In genomic region chr6:73054958-73055357, GRCh38 we compare ENCODE assay signal across 34 cellular contexts.
DNase-seq lines count a peak whose midpoint lies in the region; FAIRE-seq and TF ChIP-seq lines count a peak whose summit lies in the region.
"Had no signal": no experiment of that assay in that cellular context is flagged by ENCODE, and none has a peak within 500 bp of the region (broad histone marks: within the 10 kb centered on the region; RNA-seq: fewer than 3 reads in every experiment).

No MANE protein-coding gene starts in this region.

- H3K27me3 ChIP-seq in bronchial epithelial cell (ENCODE audit: control insufficient read depth, insufficient read depth, low read length): no peaks in the 10 kb centered on the region
- no peaks in the 10 kb centered on the region for H3K27me3 ChIP-seq in neuronal stem cell (ENCODE audit: control insufficient read depth in 3 of 3, insufficient read depth in 3 of 3, low read depth in 1 of 3, low read length in 3 of 3)
- H3K27me3 ChIP-seq in spleen (replicated peaks in 1 of 7): no peaks in the 10 kb centered on the region
- no peaks in the 10 kb centered on the region for H3K27me3 ChIP-seq in thyroid gland
- H3K27me3 ChIP-seq in prostate gland (replicated peaks; ENCODE audit: insufficient read depth): no peaks in the 10 kb centered on the region
- H3K27me3 ChIP-seq: BE2C; BLaER1; BLaER1 treated with 17β-estradiol and CSF1 and Interleukin-3, amounts not matched to agents 10 nM and 100 nM had no signal

- no peak overlapping the region for H3K27ac ChIP-seq in neuronal stem cell (replicated peaks; ENCODE audit: low read length)
- no peak overlapping the region for H3K27ac ChIP-seq in spleen
- no peak overlapping the region for H3K27ac ChIP-seq in thyroid gland
- H3K27ac ChIP-seq in prostate gland: no peak overlapping the region
- H3K27ac ChIP-seq: 22Rv1; A549; BLaER1; BLaER1 treated with 17β-estradiol and CSF1 and Interleukin-3, amounts not matched to agents 10 nM and 100 nM; C4-2B had no signal

- H3K9me3 ChIP-seq in neuronal stem cell (replicated peaks in 1 of 2; ENCODE audit: control insufficient read depth in 2 of 2, insufficient read depth in 1 of 2, low read depth in 1 of 2, low read length in 2 of 2) (no peaks in the 10 kb centered on the region), spleen (no peaks in the 10 kb centered on the region), thyroid gland (no peaks in the 10 kb centered on the region), prostate gland (no peaks in the 10 kb centered on the region)
- H3K9me3 ChIP-seq: A549, BE2C, Caco-2 had no signal

- peak; percentile 40 for FAIRE-seq in bronchial epithelial cell (lab: Jason Lieb, UNC)
- FAIRE-seq: A204.1, A549, D721Med had no signal

- peak overlapping the region; percentile 31 for H3K18ac ChIP-seq in neuronal stem cell (ENCODE audit: low read length)

- no peak for TF ChIP-seq CTCF in bronchial epithelial cell (IDR thresholded peaks at IDR 0.05; ENCODE audit: insufficient read depth, low read length, severe bottlenecking)
- no peak for TF ChIP-seq CTCF in spleen (IDR thresholded peaks at IDR 0.05 in 8 of 11, conservative IDR thresholded peaks at IDR 0.05 in 3 of 11)
- TF ChIP-seq CTCF in thyroid gland (IDR thresholded peaks at IDR 0.05): no peak
- no peak for TF ChIP-seq CTCF in prostate gland (IDR thresholded peaks at IDR 0.05)

- no peak overlapping the region for H2BK120ac ChIP-seq in neuronal stem cell (ENCODE audit: low read depth, low read length)

- no peak overlapping the region for H3K14ac ChIP-seq in neuronal stem cell (ENCODE audit: low read length)

- WGBS in neuronal stem cell (ENCODE audit: extremely low coverage in 2 of 2, insufficient read length in 2 of 2, insufficient replicate concordance in 1 of 2), 2 donors: no CpG with 5 or more reads among the region's 11 CpGs
- 85 to 94% (median 86%) methylated on average over 10 to 11 of the region's 11 CpGs for WGBS in spleen, 5 donors
- 65 to 82% methylated on average over 10 to 11 of the region's 11 CpGs for WGBS in thyroid gland, 2 donors
- WGBS in prostate gland: 88% methylated on average over 11 of the region's 11 CpGs

- H3K9ac ChIP-seq in neuronal stem cell (ENCODE audit: low read depth, low read length, poor library complexity): no peak overlapping the region
- H3K9ac ChIP-seq: BLaER1; BLaER1 treated with 17β-estradiol and CSF1 and Interleukin-3, amounts not matched to agents 10 nM and 100 nM had no signal

- H2BK15ac ChIP-seq in neuronal stem cell (ENCODE audit: low read length): no peak overlapping the region

- no peak overlapping the region for H4K91ac ChIP-seq in neuronal stem cell (ENCODE audit: low read depth, low read length, poor library complexity)

- H3K4me1 ChIP-seq in neuronal stem cell (ENCODE audit: control insufficient read depth in 2 of 2, insufficient read depth in 1 of 2, low read depth in 1 of 2, low read length in 2 of 2) (no peaks in the 10 kb centered on the region), spleen (no peaks in the 10 kb centered on the region), thyroid gland (peaks cover 0 to 11% of the 10 kb centered on the region in 2 donors), prostate gland (replicated peaks) (no peaks in the 10 kb centered on the region)
- H3K4me1 ChIP-seq: A549; BE2C; BLaER1; BLaER1 treated with 17β-estradiol and CSF1 and Interleukin-3, amounts not matched to agents 10 nM and 100 nM; Caco-2 had no signal

- no peaks in the 10 kb centered on the region for H3K79me1 ChIP-seq in neuronal stem cell (ENCODE audit: low read depth, low read length)

- no peak overlapping the region for H4K8ac ChIP-seq in neuronal stem cell (ENCODE audit: low read depth, low read length)

- DNase-seq in bronchial epithelial cell (ENCODE audit: low read depth) (no peak), neuronal stem cell (ENCODE audit: low spot score) (no peak), spleen (peak; percentile 54), thyroid gland (peak; percentile 21 to 39), prostate gland (ENCODE audit: low spot score) (no peak), activated gamma-delta T cell treated with Interleukin-2 at 50 U/mL for 16 hours (no peak), NCI-H1105 (lab: John Stamatoyannopoulos, UW) (no peak)
- DNase-seq in activated naive CD4-positive, alpha-beta T cell treated with anti-CD3 and anti-CD28 coated beads, Interleukin-2, amount 50 U/mL, for 16 hours: no peak
- DNase-seq: 8988T; ACHN; AML-193; BE2C; C1 segment of cervical spinal cord; Caco-2; Calu3; CD4-positive, alpha-beta T cell; CD4-positive, CD25-positive, alpha-beta regulatory T cell; CD8-positive, alpha-beta memory T cell; CD8-positive, alpha-beta T cell; COR-L47; DMS 273 treated with DMSO at 0.1 percent for 48 hours; DMS153; DMS53; DMS79; DMS79 treated with DMSO at 0.1 percent for 48 hours; DND-41; EL had no signal

- no peak overlapping the region for H3K4me3 ChIP-seq in bronchial epithelial cell (ENCODE audit: low read depth, low read length)
- peak overlapping the region in 1 of 2 donors; percentile 40 for H3K4me3 ChIP-seq in neuronal stem cell (ENCODE audit: low read length in 2 of 2)
- H3K4me3 ChIP-seq in spleen: no peak overlapping the region
- no peak overlapping the region for H3K4me3 ChIP-seq in thyroid gland (replicated peaks in 1 of 3)
- no peak overlapping the region for H3K4me3 ChIP-seq in prostate gland
- H3K4me3 ChIP-seq: A549; BLaER1; BLaER1 treated with 17β-estradiol and CSF1 and Interleukin-3, amounts not matched to agents 10 nM and 100 nM had no signal

- H2BK12ac ChIP-seq in neuronal stem cell (ENCODE audit: low read length): no peak overlapping the region

- H2BK5ac ChIP-seq in neuronal stem cell (ENCODE audit: low read length): no peak overlapping the region

- TF ChIP-seq POLR2A in spleen (IDR thresholded peaks at IDR 0.05) (no peak), thyroid gland (IDR thresholded peaks at IDR 0.05) (no peak), prostate gland (IDR thresholded peaks at IDR 0.05) (no peak)

- H3K36me3 ChIP-seq in bronchial epithelial cell (ENCODE audit: control insufficient read depth, insufficient read depth, low read length) (no peaks in the 10 kb centered on the region), neuronal stem cell (replicated peaks in 1 of 2; ENCODE audit: control insufficient read depth in 2 of 2, insufficient read depth in 2 of 2, low read length in 2 of 2) (no peaks in the 10 kb centered on the region), spleen (no peaks in the 10 kb centered on the region), thyroid gland (no peaks in the 10 kb centered on the region), prostate gland (no peaks in the 10 kb centered on the region)
- H3K36me3 ChIP-seq: BE2C had no signal

- H3K4me2 ChIP-seq in neuronal stem cell (ENCODE audit: insufficient read depth, low read length, poor library complexity, severe bottlenecking): no peak overlapping the region
- H3K4me2 ChIP-seq: A549; BLaER1; BLaER1 treated with 17β-estradiol and CSF1 and Interleukin-3, amounts not matched to agents 10 nM and 100 nM had no signal

- intact Hi-C loops in spleen (cut with DNase I; ENCODE audit: low total_unique reads) (no loop called here), thyroid gland (cut with DNase I) (no loop called here), prostate gland (cut with DNase I) (no loop called here)

- no peak overlapping the region for H2AFZ ChIP-seq in neuronal stem cell (ENCODE audit: low read length)

- H3K4ac ChIP-seq in neuronal stem cell (ENCODE audit: low read length): no peak overlapping the region

- H2AK5ac ChIP-seq in neuronal stem cell (ENCODE audit: low read depth, low read length): no peak overlapping the region

- no peak overlapping the region for H3K23ac ChIP-seq in neuronal stem cell (ENCODE audit: low read depth, low read length, poor library complexity)

Comparison
In these comparisons a context has a peak if more than half of its experiments do, and no peak if none do; other contexts are left out.
1. DNase-seq: peak in spleen (single experiment) and thyroid gland (2 of 2); none in bronchial epithelial cell (single experiment), neuronal stem cell (single experiment), prostate gland (single experiment), activated gamma-delta T cell treated with Interleukin-2 at 50 U/mL for 16 hours (single experiment), activated naive CD4-positive, alpha-beta T cell treated with anti-CD3 and anti-CD28 coated beads, Interleukin-2, amount 50 U/mL, for 16 hours (single experiment) and NCI-H1105 (single experiment).